Comparison of ENCODE assay signal across 1 cellular context in the genomic region with DNA sequence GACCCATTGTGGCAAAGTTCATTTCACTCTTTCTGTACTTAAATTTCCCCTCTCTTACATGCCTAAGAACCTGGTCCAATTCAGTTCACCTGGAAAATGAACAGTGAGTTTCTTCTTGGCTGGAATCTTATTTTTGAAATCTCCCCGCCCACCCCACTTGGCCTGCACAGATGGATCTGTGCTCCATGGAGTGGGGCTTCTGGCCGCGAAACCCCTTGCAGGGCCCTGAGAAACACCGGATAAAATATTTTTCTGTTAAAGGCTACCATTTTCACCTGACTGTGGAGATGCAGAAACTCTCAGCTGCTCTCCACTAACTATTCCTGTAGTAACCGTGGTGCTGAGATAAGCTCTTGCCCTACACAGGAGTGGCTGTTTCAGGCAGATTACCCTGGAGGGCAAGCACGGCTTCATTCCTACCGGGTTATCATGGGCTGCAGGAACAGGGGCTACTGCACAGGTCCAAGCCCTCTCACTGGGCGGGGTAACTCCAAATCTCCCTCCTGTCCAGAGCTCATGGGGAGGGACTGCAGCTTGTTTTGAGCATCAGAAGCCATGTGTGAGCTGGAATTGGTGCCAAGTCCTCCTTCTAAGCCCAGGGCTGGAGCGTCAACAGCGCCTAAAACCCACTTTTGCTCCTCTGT.
A peak's percentile ranks its signal among the peaks of the same experiment; 100 is the strongest.
TF ChIP-seq lines count a peak whose summit lies in the region.

No MANE protein-coding gene starts in this region.

TF ChIP-seq in K562, 482 proteins besides CTCF, POLR2A, EP300 and RAD21 (continued from another document and continues in another):
- TF ChIP-seq, protein P1, sequence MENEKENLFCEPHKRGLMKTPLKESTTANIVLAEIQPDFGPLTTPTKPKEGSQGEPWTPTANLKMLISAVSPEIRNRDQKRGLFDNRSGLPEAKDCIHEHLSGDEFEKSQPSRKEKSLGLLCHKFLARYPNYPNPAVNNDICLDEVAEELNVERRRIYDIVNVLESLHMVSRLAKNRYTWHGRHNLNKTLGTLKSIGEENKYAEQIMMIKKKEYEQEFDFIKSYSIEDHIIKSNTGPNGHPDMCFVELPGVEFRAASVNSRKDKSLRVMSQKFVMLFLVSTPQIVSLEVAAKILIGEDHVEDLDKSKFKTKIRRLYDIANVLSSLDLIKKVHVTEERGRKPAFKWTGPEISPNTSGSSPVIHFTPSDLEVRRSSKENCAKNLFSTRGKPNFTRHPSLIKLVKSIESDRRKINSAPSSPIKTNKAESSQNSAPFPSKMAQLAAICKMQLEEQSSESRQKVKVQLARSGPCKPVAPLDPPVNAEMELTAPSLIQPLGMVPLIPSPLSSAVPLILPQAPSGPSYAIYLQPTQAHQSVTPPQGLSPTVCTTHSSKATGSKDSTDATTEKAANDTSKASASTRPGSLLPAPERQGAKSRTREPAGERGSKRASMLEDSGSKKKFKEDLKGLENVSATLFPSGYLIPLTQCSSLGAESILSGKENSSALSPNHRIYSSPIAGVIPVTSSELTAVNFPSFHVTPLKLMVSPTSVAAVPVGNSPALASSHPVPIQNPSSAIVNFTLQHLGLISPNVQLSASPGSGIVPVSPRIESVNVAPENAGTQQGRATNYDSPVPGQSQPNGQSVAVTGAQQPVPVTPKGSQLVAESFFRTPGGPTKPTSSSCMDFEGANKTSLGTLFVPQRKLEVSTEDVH (IDR thresholded peaks at IDR 0.05; ENCODE audit: low read depth, partially characterized antibody) = no peak
- TF ChIP-seq KAT2B (IDR thresholded peaks at IDR 0.05; ENCODE audit: low read depth, low read length) = no peak
- no peak for TF ChIP-seq HNRNPL (IDR thresholded peaks at IDR 0.05; ENCODE audit: low read depth, low read length)
- no peak for TF ChIP-seq ELF1 (tag; IDR thresholded peaks at IDR 0.05)
- no peak for TF ChIP-seq SIRT6 (IDR thresholded peaks at IDR 0.05; ENCODE audit: low read depth, low read length)
- no peak for TF ChIP-seq ZNF586 (CRISPR knock-in tag; conservative IDR thresholded peaks at IDR 0.05)
- TF ChIP-seq, protein P2, sequence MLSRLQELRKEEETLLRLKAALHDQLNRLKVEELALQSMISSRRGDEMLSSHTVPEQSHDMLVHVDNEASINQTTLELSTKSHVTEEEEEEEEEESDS (CRISPR knock-in tag; IDR thresholded peaks at IDR 0.05) = no peak
- TF ChIP-seq C11orf30 (IDR thresholded peaks at IDR 0.05; ENCODE audit: low read depth) = no peak
- no peak for TF ChIP-seq NCOA2 (IDR thresholded peaks at IDR 0.05; ENCODE audit: partially characterized antibody in 2 of 2)
- TF ChIP-seq, protein P3, sequence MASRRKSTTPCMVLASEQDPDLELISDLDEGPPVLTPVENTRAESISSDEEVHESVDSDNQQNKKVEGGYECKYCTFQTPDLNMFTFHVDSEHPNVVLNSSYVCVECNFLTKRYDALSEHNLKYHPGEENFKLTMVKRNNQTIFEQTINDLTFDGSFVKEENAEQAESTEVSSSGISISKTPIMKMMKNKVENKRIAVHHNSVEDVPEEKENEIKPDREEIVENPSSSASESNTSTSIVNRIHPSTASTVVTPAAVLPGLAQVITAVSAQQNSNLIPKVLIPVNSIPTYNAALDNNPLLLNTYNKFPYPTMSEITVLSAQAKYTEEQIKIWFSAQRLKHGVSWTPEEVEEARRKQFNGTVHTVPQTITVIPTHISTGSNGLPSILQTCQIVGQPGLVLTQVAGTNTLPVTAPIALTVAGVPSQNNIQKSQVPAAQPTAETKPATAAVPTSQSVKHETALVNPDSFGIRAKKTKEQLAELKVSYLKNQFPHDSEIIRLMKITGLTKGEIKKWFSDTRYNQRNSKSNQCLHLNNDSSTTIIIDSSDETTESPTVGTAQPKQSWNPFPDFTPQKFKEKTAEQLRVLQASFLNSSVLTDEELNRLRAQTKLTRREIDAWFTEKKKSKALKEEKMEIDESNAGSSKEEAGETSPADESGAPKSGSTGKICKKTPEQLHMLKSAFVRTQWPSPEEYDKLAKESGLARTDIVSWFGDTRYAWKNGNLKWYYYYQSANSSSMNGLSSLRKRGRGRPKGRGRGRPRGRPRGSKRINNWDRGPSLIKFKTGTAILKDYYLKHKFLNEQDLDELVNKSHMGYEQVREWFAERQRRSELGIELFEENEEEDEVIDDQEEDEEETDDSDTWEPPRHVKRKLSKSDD (conservative IDR thresholded peaks at IDR 0.05; ENCODE audit: low read length) = no peak
- TF ChIP-seq PTTG1 (tag; IDR thresholded peaks at IDR 0.05; ENCODE audit: low read depth) = no peak
- TF ChIP-seq CBX8 (IDR thresholded peaks at IDR 0.05; ENCODE audit: borderline replicate concordance, extremely low read depth, low read depth, low read length, poor library complexity, severe bottlenecking) = no peak
- peak; percentile 88 for TF ChIP-seq LCOR (CRISPR knock-in tag; IDR thresholded peaks at IDR 0.05)
- no peak for TF ChIP-seq LARP7 (IDR thresholded peaks at IDR 0.05)
- TF ChIP-seq MAFK (IDR thresholded peaks at IDR 0.05; ENCODE audit: low read length) = no peak
- peak; percentile 70 for TF ChIP-seq HDAC3 (IDR thresholded peaks at IDR 0.05; ENCODE audit: borderline replicate concordance, partially characterized antibody)
- no peak for TF ChIP-seq MAFG (tag; conservative IDR thresholded peaks at IDR 0.05)
- TF ChIP-seq, protein P4, sequence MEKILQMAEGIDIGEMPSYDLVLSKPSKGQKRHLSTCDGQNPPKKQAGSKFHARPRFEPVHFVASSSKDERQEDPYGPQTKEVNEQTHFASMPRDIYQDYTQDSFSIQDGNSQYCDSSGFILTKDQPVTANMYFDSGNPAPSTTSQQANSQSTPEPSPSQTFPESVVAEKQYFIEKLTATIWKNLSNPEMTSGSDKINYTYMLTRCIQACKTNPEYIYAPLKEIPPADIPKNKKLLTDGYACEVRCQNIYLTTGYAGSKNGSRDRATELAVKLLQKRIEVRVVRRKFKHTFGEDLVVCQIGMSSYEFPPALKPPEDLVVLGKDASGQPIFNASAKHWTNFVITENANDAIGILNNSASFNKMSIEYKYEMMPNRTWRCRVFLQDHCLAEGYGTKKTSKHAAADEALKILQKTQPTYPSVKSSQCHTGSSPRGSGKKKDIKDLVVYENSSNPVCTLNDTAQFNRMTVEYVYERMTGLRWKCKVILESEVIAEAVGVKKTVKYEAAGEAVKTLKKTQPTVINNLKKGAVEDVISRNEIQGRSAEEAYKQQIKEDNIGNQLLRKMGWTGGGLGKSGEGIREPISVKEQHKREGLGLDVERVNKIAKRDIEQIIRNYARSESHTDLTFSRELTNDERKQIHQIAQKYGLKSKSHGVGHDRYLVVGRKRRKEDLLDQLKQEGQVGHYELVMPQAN (IDR thresholded peaks at IDR 0.05; ENCODE audit: borderline replicate concordance) = no peak
- TF ChIP-seq ZNF589 (CRISPR knock-in tag; IDR thresholded peaks at IDR 0.05; ENCODE audit: low read depth) = no peak
- TF ChIP-seq STAG1 (CRISPR knock-in tag; IDR thresholded peaks at IDR 0.05; ENCODE audit: borderline replicate concordance) = no peak
- TF ChIP-seq, protein P5, sequence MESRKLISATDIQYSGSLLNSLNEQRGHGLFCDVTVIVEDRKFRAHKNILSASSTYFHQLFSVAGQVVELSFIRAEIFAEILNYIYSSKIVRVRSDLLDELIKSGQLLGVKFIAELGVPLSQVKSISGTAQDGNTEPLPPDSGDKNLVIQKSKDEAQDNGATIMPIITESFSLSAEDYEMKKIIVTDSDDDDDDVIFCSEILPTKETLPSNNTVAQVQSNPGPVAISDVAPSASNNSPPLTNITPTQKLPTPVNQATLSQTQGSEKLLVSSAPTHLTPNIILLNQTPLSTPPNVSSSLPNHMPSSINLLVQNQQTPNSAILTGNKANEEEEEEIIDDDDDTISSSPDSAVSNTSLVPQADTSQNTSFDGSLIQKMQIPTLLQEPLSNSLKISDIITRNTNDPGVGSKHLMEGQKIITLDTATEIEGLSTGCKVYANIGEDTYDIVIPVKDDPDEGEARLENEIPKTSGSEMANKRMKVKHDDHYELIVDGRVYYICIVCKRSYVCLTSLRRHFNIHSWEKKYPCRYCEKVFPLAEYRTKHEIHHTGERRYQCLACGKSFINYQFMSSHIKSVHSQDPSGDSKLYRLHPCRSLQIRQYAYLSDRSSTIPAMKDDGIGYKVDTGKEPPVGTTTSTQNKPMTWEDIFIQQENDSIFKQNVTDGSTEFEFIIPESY (CRISPR knock-in tag; IDR thresholded peaks at IDR 0.05) = no peak
- peak; percentile 65; the same call in 1 of the 2 replicates for TF ChIP-seq MEF2A (IDR thresholded peaks at IDR 0.05; ENCODE audit: control insufficient read depth, low read depth, low read length)
- peak; percentile 40 for TF ChIP-seq DACH1 (IDR thresholded peaks at IDR 0.05; ENCODE audit: partially characterized antibody)
- peak; percentile 99 for TF ChIP-seq TCF3 (CRISPR knock-in tag; IDR thresholded peaks at IDR 0.05)
- peak; percentile 87 for TF ChIP-seq GATAD2A (IDR thresholded peaks at IDR 0.05)
- TF ChIP-seq NFATC3 (IDR thresholded peaks at IDR 0.05) = no peak
- TF ChIP-seq, protein P6, sequence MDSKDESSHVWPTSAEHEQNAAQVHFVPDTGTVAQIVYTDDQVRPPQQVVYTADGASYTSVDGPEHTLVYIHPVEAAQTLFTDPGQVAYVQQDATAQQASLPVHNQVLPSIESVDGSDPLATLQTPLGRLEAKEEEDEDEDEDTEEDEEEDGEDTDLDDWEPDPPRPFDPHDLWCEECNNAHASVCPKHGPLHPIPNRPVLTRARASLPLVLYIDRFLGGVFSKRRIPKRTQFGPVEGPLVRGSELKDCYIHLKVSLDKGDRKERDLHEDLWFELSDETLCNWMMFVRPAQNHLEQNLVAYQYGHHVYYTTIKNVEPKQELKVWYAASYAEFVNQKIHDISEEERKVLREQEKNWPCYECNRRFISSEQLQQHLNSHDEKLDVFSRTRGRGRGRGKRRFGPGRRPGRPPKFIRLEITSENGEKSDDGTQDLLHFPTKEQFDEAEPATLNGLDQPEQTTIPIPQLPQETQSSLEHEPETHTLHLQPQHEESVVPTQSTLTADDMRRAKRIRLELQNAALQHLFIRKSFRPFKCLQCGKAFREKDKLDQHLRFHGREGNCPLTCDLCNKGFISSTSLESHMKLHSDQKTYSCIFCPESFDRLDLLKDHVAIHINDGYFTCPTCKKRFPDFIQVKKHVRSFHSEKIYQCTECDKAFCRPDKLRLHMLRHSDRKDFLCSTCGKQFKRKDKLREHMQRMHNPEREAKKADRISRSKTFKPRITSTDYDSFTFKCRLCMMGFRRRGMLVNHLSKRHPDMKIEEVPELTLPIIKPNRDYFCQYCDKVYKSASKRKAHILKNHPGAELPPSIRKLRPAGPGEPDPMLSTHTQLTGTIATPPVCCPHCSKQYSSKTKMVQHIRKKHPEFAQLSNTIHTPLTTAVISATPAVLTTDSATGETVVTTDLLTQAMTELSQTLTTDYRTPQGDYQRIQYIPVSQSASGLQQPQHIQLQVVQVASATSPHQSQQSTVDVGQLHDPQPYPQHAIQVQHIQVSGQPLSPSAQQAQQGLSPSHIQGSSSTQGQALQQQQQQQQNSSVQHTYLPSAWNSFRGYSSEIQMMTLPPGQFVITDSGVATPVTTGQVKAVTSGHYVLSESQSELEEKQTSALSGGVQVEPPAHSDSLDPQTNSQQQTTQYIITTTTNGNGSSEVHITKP (IDR thresholded peaks at IDR 0.05; ENCODE audit: partially characterized antibody) = peak; percentile 41
- TF ChIP-seq, protein P7, sequence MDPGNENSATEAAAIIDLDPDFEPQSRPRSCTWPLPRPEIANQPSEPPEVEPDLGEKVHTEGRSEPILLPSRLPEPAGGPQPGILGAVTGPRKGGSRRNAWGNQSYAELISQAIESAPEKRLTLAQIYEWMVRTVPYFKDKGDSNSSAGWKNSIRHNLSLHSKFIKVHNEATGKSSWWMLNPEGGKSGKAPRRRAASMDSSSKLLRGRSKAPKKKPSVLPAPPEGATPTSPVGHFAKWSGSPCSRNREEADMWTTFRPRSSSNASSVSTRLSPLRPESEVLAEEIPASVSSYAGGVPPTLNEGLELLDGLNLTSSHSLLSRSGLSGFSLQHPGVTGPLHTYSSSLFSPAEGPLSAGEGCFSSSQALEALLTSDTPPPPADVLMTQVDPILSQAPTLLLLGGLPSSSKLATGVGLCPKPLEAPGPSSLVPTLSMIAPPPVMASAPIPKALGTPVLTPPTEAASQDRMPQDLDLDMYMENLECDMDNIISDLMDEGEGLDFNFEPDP (CRISPR knock-in tag; IDR thresholded peaks at IDR 0.05) = no peak
- no peak for TF ChIP-seq BRF1 (IDR thresholded peaks at IDR 0.05; ENCODE audit: borderline replicate concordance, extremely low read depth, insufficient read length)
- no peak for TF ChIP-seq ZNF79 (CRISPR knock-in tag; IDR thresholded peaks at IDR 0.05; ENCODE audit: low read depth)
- TF ChIP-seq FUS (optimal IDR thresholded peaks at IDR 0.05; ENCODE audit: low read depth, low read length) = no peak
- TF ChIP-seq, protein P8, sequence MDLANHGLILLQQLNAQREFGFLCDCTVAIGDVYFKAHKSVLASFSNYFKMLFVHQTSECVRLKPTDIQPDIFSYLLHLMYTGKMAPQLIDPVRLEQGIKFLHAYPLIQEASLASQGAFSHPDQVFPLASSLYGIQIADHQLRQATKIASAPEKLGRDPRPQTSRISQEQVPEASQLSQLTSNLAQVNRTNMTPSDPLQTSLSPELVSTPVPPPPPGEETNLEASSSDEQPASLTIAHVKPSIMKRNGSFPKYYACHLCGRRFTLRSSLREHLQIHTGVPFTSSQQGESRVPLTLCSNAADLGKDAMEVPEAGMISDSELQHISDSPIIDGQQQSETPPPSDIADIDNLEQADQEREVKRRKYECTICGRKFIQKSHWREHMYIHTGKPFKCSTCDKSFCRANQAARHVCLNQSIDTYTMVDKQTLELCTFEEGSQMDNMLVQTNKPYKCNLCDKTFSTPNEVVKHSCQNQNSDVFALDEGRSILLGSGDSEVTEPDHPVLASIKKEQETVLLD (IDR thresholded peaks at IDR 0.05) = no peak
- no peak for TF ChIP-seq GATAD2B (IDR thresholded peaks at IDR 0.05; ENCODE audit: borderline replicate concordance)
- TF ChIP-seq EWSR1 (IDR thresholded peaks at IDR 0.05; ENCODE audit: borderline replicate concordance, low read depth, partially characterized antibody) = no peak
- TF ChIP-seq CHCHD3 (CRISPR knock-in tag; IDR thresholded peaks at IDR 0.05) = no peak
- TF ChIP-seq HMG20B (CRISPR knock-in tag; IDR thresholded peaks at IDR 0.05) = no peak
- no peak for TF ChIP-seq ZNF408 (CRISPR knock-in tag; IDR thresholded peaks at IDR 0.05; ENCODE audit: low read depth)
- no peak; the same call in 1 of the 2 replicates for TF ChIP-seq ZNF24 (IDR thresholded peaks at IDR 0.05)
- TF ChIP-seq RBM22 (IDR thresholded peaks at IDR 0.05; ENCODE audit: low read depth, low read length, poor library complexity, severe bottlenecking) = no peak
- TF ChIP-seq, protein P9, sequence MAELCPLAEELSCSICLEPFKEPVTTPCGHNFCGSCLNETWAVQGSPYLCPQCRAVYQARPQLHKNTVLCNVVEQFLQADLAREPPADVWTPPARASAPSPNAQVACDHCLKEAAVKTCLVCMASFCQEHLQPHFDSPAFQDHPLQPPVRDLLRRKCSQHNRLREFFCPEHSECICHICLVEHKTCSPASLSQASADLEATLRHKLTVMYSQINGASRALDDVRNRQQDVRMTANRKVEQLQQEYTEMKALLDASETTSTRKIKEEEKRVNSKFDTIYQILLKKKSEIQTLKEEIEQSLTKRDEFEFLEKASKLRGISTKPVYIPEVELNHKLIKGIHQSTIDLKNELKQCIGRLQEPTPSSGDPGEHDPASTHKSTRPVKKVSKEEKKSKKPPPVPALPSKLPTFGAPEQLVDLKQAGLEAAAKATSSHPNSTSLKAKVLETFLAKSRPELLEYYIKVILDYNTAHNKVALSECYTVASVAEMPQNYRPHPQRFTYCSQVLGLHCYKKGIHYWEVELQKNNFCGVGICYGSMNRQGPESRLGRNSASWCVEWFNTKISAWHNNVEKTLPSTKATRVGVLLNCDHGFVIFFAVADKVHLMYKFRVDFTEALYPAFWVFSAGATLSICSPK (IDR thresholded peaks at IDR 0.05; ENCODE audit: borderline replicate concordance) = no peak
